ENCODE assay signal across 1 cellular context in the genomic region with DNA sequence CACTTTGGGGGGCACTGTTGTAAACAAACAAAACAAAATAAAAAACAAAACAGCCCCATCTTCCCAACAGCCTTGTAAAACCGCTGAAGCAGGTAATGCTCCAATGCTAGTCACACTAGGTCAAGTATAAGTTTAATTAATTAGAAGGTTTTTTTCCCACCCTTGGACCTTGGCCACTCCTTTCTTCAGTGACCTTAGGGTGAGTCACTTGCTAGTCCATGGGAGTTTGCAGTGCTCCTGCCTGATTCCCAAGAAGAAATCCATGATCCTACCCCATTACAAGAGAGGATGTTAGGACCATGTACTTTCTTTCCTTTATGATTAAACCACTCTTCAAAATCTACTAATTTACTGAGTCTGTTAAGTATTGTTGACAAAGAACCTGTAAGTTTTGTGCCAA.
A peak's percentile ranks its signal among the peaks of the same experiment; 100 is the strongest.
TF ChIP-seq lines count a peak whose summit lies in the region.

No MANE protein-coding gene starts in this region.

TF ChIP-seq in endothelial cell of umbilical vein, 7 proteins besides CTCF, POLR2A, EP300 and RAD21:
- TF ChIP-seq, protein P1, sequence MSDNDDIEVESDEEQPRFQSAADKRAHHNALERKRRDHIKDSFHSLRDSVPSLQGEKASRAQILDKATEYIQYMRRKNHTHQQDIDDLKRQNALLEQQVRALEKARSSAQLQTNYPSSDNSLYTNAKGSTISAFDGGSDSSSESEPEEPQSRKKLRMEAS (IDR thresholded peaks at IDR 0.05; ENCODE audit: insufficient read depth, insufficient read length), result no peak
- TF ChIP-seq POLR2AphosphoS5 (IDR thresholded peaks at IDR 0.05; ENCODE audit: insufficient read depth, low read depth, low read length) (no peak), FOS (IDR thresholded peaks at IDR 0.05; ENCODE audit: borderline replicate concordance, insufficient read depth, low read length) (peak; percentile 22), MYC (IDR thresholded peaks at IDR 0.05; ENCODE audit: low read depth, low read length) (no peak)
